ENCODE assay signal across 6 cellular contexts in genomic region chr20:3785240-3786125, GRCh38. TPM values are rescaled to one million over a fixed set of nuclear protein-coding genes. Genes with fewer than 3 reads are reported as not detected.
DNase-seq lines count a peak whose midpoint lies in the region; ATAC-seq and TF ChIP-seq lines count a peak whose summit lies in the region.

No MANE protein-coding gene starts in this region.

- ATAC-seq in HG02610 (IDR thresholded peaks at IDR 0.05; ENCODE audit: unreplicated experiment) (no peak), sciatic nerve (no peak)

- H3K4me1 ChIP-seq in MM.1S (ENCODE audit: low read length) = peaks cover 9% of the 10 kb centered on the region

- H3K4me3 ChIP-seq in MM.1S (ENCODE audit: low read length) (no peak overlapping the region; the same call in 1 of the 2 replicates), retinal pigment epithelial cell (ENCODE audit: low read length) (peak overlapping the region; percentile 60)

- no peaks in the 10 kb centered on the region for H3K9me2 ChIP-seq in MM.1S (replicated peaks; ENCODE audit: insufficient read depth, low read length)

- intact Hi-C loops in sciatic nerve (cut with DNase I) = loop anchor here (2.0 kb wide), 1 partner anchor 35 kb away; the partner anchor contains the start of gene AP5S1

- DNase-seq in MM.1S = no peak
- DNase-seq in dermis blood vessel endothelial cell = peak; percentile 43
- DNase-seq in retinal pigment epithelial cell (ENCODE audit: low read depth) = no peak
- DNase-seq in cerebellar nuclear complex (lab: John Stamatoyannopoulos, UW) = no peak
- no peak for DNase-seq in sciatic nerve (ENCODE audit: low spot score)

- peaks cover 10% of the 10 kb centered on the region for H3F3A ChIP-seq in MM.1S (ENCODE audit: insufficient read depth, low read length)

- H2AFZ ChIP-seq in MM.1S (ENCODE audit: low read length) = no peak overlapping the region

- H3K79me2 ChIP-seq in MM.1S (ENCODE audit: low read length) = peaks cover 8% of the 10 kb centered on the region; the same call in 1 of the 2 replicates

- no peak overlapping the region for H3K9ac ChIP-seq in MM.1S (ENCODE audit: low read length)

- H3K4me2 ChIP-seq in MM.1S (ENCODE audit: low read depth, low read length) = peak overlapping the region; percentile 66; the same call in 1 of the 2 replicates

- H3K9me3 ChIP-seq in MM.1S (replicated peaks; ENCODE audit: insufficient read depth, low read length) = no peaks in the 10 kb centered on the region

- TF ChIP-seq CTCF in MM.1S (IDR thresholded peaks at IDR 0.05; ENCODE audit: low read length) = no peak
- TF ChIP-seq CTCF in retinal pigment epithelial cell (conservative IDR thresholded peaks at IDR 0.05; ENCODE audit: low read depth, low read length) = no peak

- H3K36me3 ChIP-seq in MM.1S (replicated peaks; ENCODE audit: insufficient read depth, low read length) = no peaks in the 10 kb centered on the region

- no peaks in the 10 kb centered on the region for H4K20me1 ChIP-seq in MM.1S (ENCODE audit: insufficient read depth, low read length)

- H3K27me3 ChIP-seq in MM.1S (replicated peaks; ENCODE audit: insufficient read depth, low read length) = no peaks in the 10 kb centered on the region

- no peak overlapping the region for H3K27ac ChIP-seq in MM.1S (ENCODE audit: low read length)

RNA-seq across cellular contexts. Expression of gene CENPB, which starts 1.1 kb away (rescaled TPM):
- total RNA-seq in dermis blood vessel endothelial cell = 115 and 124 TPM in 2 replicates
- total RNA-seq in sciatic nerve = 71.0 TPM

RNA-seq across cellular contexts. Expression of gene SPEF1, which starts 4.2 kb away (rescaled TPM):
- total RNA-seq in dermis blood vessel endothelial cell (0.05 TPM in 1 of 2 replicates, not detected in the other), sciatic nerve (not detected)

RNA-seq across cellular contexts. Expression of gene CDC25B, which starts 10.6 kb away (rescaled TPM):
- 28.8 and 91.1 TPM in 2 replicates for total RNA-seq in dermis blood vessel endothelial cell
- 55.2 TPM for total RNA-seq in sciatic nerve

RNA-seq across cellular contexts. Expression of gene ADISSP, which starts 17.9 kb away (rescaled TPM):
- total RNA-seq in dermis blood vessel endothelial cell (12.1 and 34.7 TPM in 2 replicates), sciatic nerve (25.7 TPM)

RNA-seq across cellular contexts. Expression of gene AP5S1, which starts 34.9 kb away (rescaled TPM):
- total RNA-seq in dermis blood vessel endothelial cell (22.3 and 31.6 TPM in 2 replicates), sciatic nerve (8.4 TPM)
